In genomic region chr21:28632718-28633408, GRCh38 we compare ENCODE assay signal across 11 cellular contexts.
DNase-seq lines count a peak whose midpoint lies in the region; ATAC-seq and TF ChIP-seq lines count a peak whose summit lies in the region.
"Had no signal": no experiment of that assay in that cellular context is flagged by ENCODE, and none has a peak within 500 bp of the region (broad histone marks: within the 10 kb centered on the region; RNA-seq: fewer than 3 reads in every experiment).

No MANE protein-coding gene starts in this region.

- intact Hi-C loops in IMR-90 (cut with micrococcal nuclease) (loop anchor here (10.0 kb wide), 2 partner anchors 88 to 1788 kb away; partner anchors contain the start of gene ADAMTS1), breast epithelium (cut with DNase I; ENCODE audit: low total_unique reads) (no loop called here)

- H2AK9ac ChIP-seq in IMR-90 (replicated peaks; ENCODE audit: low read depth, low read length, poor library complexity), result peak overlapping the region; percentile 47

- H3K14ac ChIP-seq in IMR-90 (replicated peaks; ENCODE audit: low read depth, low read length), result peak overlapping the region; percentile 80

- H3K9me2 ChIP-seq in hepatocyte (replicated peaks; ENCODE audit: insufficient read depth), result no peaks in the 10 kb centered on the region

- peak overlapping the region; percentile 58 for H3K56ac ChIP-seq in IMR-90 (ENCODE audit: extremely low read depth, insufficient read depth, low read length)
- no peak overlapping the region for H3K56ac ChIP-seq in mesendoderm (ENCODE audit: low read length)

- dilution Hi-C loops in IMR-90 (cut with HindIII; ENCODE audit: low sequenced_read_pairs, unreplicated experiment), result no loop called here

- H3K9me3 ChIP-seq in IMR-90 (ENCODE audit: control insufficient read depth, insufficient read depth, low read length) (no peaks in the 10 kb centered on the region), breast epithelium (no peaks in the 10 kb centered on the region), hepatocyte (ENCODE audit: low read depth) (no peaks in the 10 kb centered on the region)

- H3K79me1 ChIP-seq in IMR-90 (ENCODE audit: low read depth in 1 of 2, low read length in 2 of 2) (no peaks in the 10 kb centered on the region), mesendoderm (ENCODE audit: low read length) (no peaks in the 10 kb centered on the region)

- peak overlapping the region; percentile 89 for H4K91ac ChIP-seq in IMR-90 (ENCODE audit: insufficient read depth, low read depth, low read length)

- ATAC-seq in IMR-90 (ENCODE audit: low read depth), result peak; percentile 32
- ATAC-seq in HG03139 (IDR thresholded peaks at IDR 0.05; ENCODE audit: unreplicated experiment), result no peak

- H4K5ac ChIP-seq in IMR-90 (ENCODE audit: low read depth, low read length), result peak overlapping the region; percentile 51
- no peak overlapping the region for H4K5ac ChIP-seq in mesendoderm (ENCODE audit: low read length)

- H2AFZ ChIP-seq in IMR-90 (replicated peaks; ENCODE audit: low read length, poor library complexity) (peak overlapping the region; percentile 50), hepatocyte (no peak overlapping the region)

- H3K4ac ChIP-seq in IMR-90 (ENCODE audit: low read depth, low read length) (peak overlapping the region; percentile 97), mesendoderm (ENCODE audit: low read depth, low read length) (no peak overlapping the region)

- H2BK20ac ChIP-seq in IMR-90 (ENCODE audit: low read depth, low read length), result peak overlapping the region; percentile 94

- no TSS peak for BruUV-seq in IMR-90 (replicated peaks; lab: Mats Ljungman, UMichigan)

- H3K23ac ChIP-seq in IMR-90 (ENCODE audit: low read depth, low read length) (peak overlapping the region; percentile 73; the same call in 1 of the 2 replicates), mesendoderm (ENCODE audit: low read length) (no peak overlapping the region)

- in situ Hi-C loops in IMR-90 (cut with MboI; ENCODE audit: low sequenced_read_pairs), result no loop called here

- no peak overlapping the region for H3K9ac ChIP-seq in IMR-90 (ENCODE audit: low read depth, low read length)
- H3K9ac ChIP-seq in mesendoderm (ENCODE audit: low read length), result no peak overlapping the region

- H4K8ac ChIP-seq in IMR-90 (ENCODE audit: low read depth in 2 of 2, low read length in 2 of 2) (peak overlapping the region; percentile 88 to 89), mesendoderm (ENCODE audit: low read depth, low read length) (no peak overlapping the region)

- H2AK5ac ChIP-seq in IMR-90 (ENCODE audit: low read depth, low read length) (peak overlapping the region; percentile 89), mesendoderm (ENCODE audit: low read length) (no peak overlapping the region)

- H3K27ac ChIP-seq in IMR-90 (ENCODE audit: insufficient read depth, low read length) (peak overlapping the region; percentile 62), breast epithelium (peak overlapping the region; percentile 64 to 73), hepatocyte (peak overlapping the region; percentile 1), mesendoderm (ENCODE audit: low read depth, low read length) (no peak overlapping the region)

- no peak for TF ChIP-seq RAD21 in IMR-90 (IDR thresholded peaks at IDR 0.05; ENCODE audit: low read length)

- H3K4me3 ChIP-seq in IMR-90 (ENCODE audit: insufficient read depth, low read depth, low read length) (no peak overlapping the region), breast epithelium (no peak overlapping the region), hepatocyte (no peak overlapping the region), mesendoderm (ENCODE audit: low read length) (no peak overlapping the region)

- CTCF ChIA-PET in IMR-90 (lab: Yijun Ruan, JAX), result interaction anchor here (1.1 kb wide), 1 partner anchor 12 kb away, joined by 3 read pairs; no protein-coding TSS in a partner anchor

- H2BK15ac ChIP-seq in IMR-90 (ENCODE audit: low read depth, low read length) (peak overlapping the region; percentile 95; the same call in 2 of the 3 replicates), mesendoderm (replicated peaks; ENCODE audit: low read depth) (no peak overlapping the region)

- H4K20me1 ChIP-seq in IMR-90 (ENCODE audit: insufficient read depth, low read length) (no peaks in the 10 kb centered on the region), hepatocyte (ENCODE audit: insufficient read depth, poor library complexity, severe bottlenecking) (no peaks in the 10 kb centered on the region)

- no peak overlapping the region; the same call in 1 of the 2 replicates for H3K4me2 ChIP-seq in IMR-90 (ENCODE audit: low read depth, low read length)
- peak overlapping the region; percentile 5 for H3K4me2 ChIP-seq in hepatocyte
- H3K4me2 ChIP-seq in mesendoderm (ENCODE audit: low read length), result no peak overlapping the region

- H2BK5ac ChIP-seq in IMR-90 (ENCODE audit: low read depth, low read length, poor library complexity, severe bottlenecking) (peak overlapping the region; percentile 91), mesendoderm (ENCODE audit: low read length) (no peak overlapping the region)

- H3K18ac ChIP-seq in IMR-90 (ENCODE audit: low read depth, low read length) (peak overlapping the region; percentile 78), mesendoderm (ENCODE audit: low read length) (no peak overlapping the region)

- no peaks in the 10 kb centered on the region for H3K36me3 ChIP-seq in IMR-90 (ENCODE audit: control insufficient read depth, insufficient read depth, low read length)
- no peaks in the 10 kb centered on the region for H3K36me3 ChIP-seq in breast epithelium
- no peaks in the 10 kb centered on the region for H3K36me3 ChIP-seq in hepatocyte (replicated peaks; ENCODE audit: insufficient read depth, low read depth)
- H3K36me3 ChIP-seq in mesendoderm (ENCODE audit: control insufficient read depth, insufficient read depth, low read length), result no peaks in the 10 kb centered on the region

- H3K27me3 ChIP-seq in IMR-90 (ENCODE audit: control insufficient read depth, insufficient read depth, low read length) (no peaks in the 10 kb centered on the region), breast epithelium (no peaks in the 10 kb centered on the region), hepatocyte (no peaks in the 10 kb centered on the region), mesendoderm (ENCODE audit: insufficient read depth, low read length, poor library complexity) (no peaks in the 10 kb centered on the region)

- WGBS in IMR-90 (ENCODE audit: extremely low coverage in 2 of 2, insufficient read length in 1 of 2), 2 experiments, result no CpG with 5 or more reads among the region's 3 CpGs
- 42% methylated on average over 3 of the region's 3 CpGs for WGBS in hepatocyte (ENCODE audit: low lambda C conversion rate, missing lambda C conversion rate)
- WGBS in mesendoderm (ENCODE audit: extremely low coverage, insufficient coverage, low lambda C conversion rate), result no CpG with 5 or more reads among the region's 3 CpGs

- H3K9me1 ChIP-seq in IMR-90 (ENCODE audit: insufficient read depth, low read length), result peaks cover 5% of the 10 kb centered on the region

- POLR2A ChIA-PET in IMR-90 (lab: Charles Lee; ENCODE audit: unreplicated experiment), result no interaction called here

- H3K4me1 ChIP-seq in IMR-90 (ENCODE audit: control insufficient read depth, insufficient read depth, low read length), result peaks cover 21% of the 10 kb centered on the region
- H3K4me1 ChIP-seq in breast epithelium, result no peaks in the 10 kb centered on the region
- H3K4me1 ChIP-seq in hepatocyte (ENCODE audit: insufficient read depth), result no peaks in the 10 kb centered on the region
- H3K4me1 ChIP-seq in mesendoderm (ENCODE audit: control insufficient read depth, low read depth, low read length), result no peaks in the 10 kb centered on the region

- H2BK120ac ChIP-seq in IMR-90 (ENCODE audit: low read depth, low read length) (peak overlapping the region; percentile 96), mesendoderm (ENCODE audit: low read depth, low read length) (no peak overlapping the region)

- TF ChIP-seq POLR2A in IMR-90 (IDR thresholded peaks at IDR 0.05; ENCODE audit: low read depth, low read length) (peak; percentile 44; the same call in 1 of the 2 replicates), breast epithelium (IDR thresholded peaks at IDR 0.05) (no peak)

- H3K79me2 ChIP-seq in hepatocyte, result no peaks in the 10 kb centered on the region
- H3K79me2 ChIP-seq in mesendoderm (ENCODE audit: control insufficient read depth, insufficient read depth, low read length), result no peaks in the 10 kb centered on the region

- DNase-seq in IMR-90 (peak; percentile 83), breast epithelium (ENCODE audit: low spot score in 2 of 2) (peak in 1 of 2 donors; percentile 32), hepatocyte (ENCODE audit: low spot score) (no peak), superior temporal gyrus (ENCODE audit: extremely low spot score) (peak; percentile 54), NCI-H2029 (lab: John Stamatoyannopoulos, UW) (no peak), DMS114 treated with DMSO at 0.1 percent for 48 hours (lab: John Stamatoyannopoulos, UW; ENCODE audit: unreplicated experiment) (no peak), mesendoderm (no peak)
- DNase-seq: NCI-H146; posterior cingulate gyrus; stimulated activated naive B cell treated with anti-CD40 and anti-IgM and Interleukin-4, amounts not matched to agents 10 μg/mL and 1 μg/mL and 100 μg/mL, for 72 hours had no signal

- TF ChIP-seq CTCF in IMR-90 (conservative IDR thresholded peaks at IDR 0.05; ENCODE audit: low read depth, low read length) (no peak), breast epithelium (IDR thresholded peaks at IDR 0.05) (no peak), hepatocyte (IDR thresholded peaks at IDR 0.05; ENCODE audit: poor library complexity) (no peak)

TF ChIP-seq in IMR-90, 13 proteins besides CTCF, POLR2A, EP300 and RAD21 (continues in another document):
- TF ChIP-seq RCOR1 (IDR thresholded peaks at IDR 0.05; ENCODE audit: insufficient replicate concordance, low read length), result no peak
- TF ChIP-seq RFX5 (IDR thresholded peaks at IDR 0.05; ENCODE audit: low read depth, low read length), result no peak
- no peak for TF ChIP-seq MAFK (IDR thresholded peaks at IDR 0.05; ENCODE audit: low read depth, low read length)
- no peak for TF ChIP-seq MXI1 (IDR thresholded peaks at IDR 0.05; ENCODE audit: borderline replicate concordance, low read depth, low read length)
- TF ChIP-seq ELK1 (IDR thresholded peaks at IDR 0.05; ENCODE audit: borderline replicate concordance, low read depth, low read length), result no peak
- no peak for TF ChIP-seq BHLHE40 (IDR thresholded peaks at IDR 0.05; ENCODE audit: low read depth, low read length)
- no peak for TF ChIP-seq MAZ (IDR thresholded peaks at IDR 0.05; ENCODE audit: borderline replicate concordance, low read depth, low read length)
- no peak for TF ChIP-seq FOS (IDR thresholded peaks at IDR 0.05; ENCODE audit: low read depth, low read length)

Comparison
In these comparisons a context has a peak if more than half of its experiments do, and no peak if none do; other contexts are left out.
1. DNase-seq: peak in IMR-90 (single experiment) and superior temporal gyrus (single experiment); none in hepatocyte (single experiment), NCI-H2029 (single experiment), DMS114 treated with DMSO at 0.1 percent for 48 hours (single experiment) and mesendoderm (single experiment).